Comparison of ENCODE assay signal across 1 cellular context in genomic region chr20:44200983-44201382, GRCh38.
A peak's percentile ranks its signal among the peaks of the same experiment; 100 is the strongest.
TF ChIP-seq lines count a peak whose summit lies in the region.

No MANE protein-coding gene starts in this region.

TF ChIP-seq in IMR-90, 13 proteins besides CTCF, POLR2A, EP300 and RAD21:
- peak; percentile 45; the same call in 1 of the 2 replicates for TF ChIP-seq MAFK (IDR thresholded peaks at IDR 0.05; ENCODE audit: low read depth, low read length)
- no peak for TF ChIP-seq BHLHE40 (IDR thresholded peaks at IDR 0.05; ENCODE audit: low read depth, low read length)
- TF ChIP-seq MXI1 (IDR thresholded peaks at IDR 0.05; ENCODE audit: borderline replicate concordance, low read depth, low read length): no peak
- TF ChIP-seq NFE2L2 (IDR thresholded peaks at IDR 0.05; ENCODE audit: low read depth, low read length): no peak
- no peak for TF ChIP-seq MAZ (IDR thresholded peaks at IDR 0.05; ENCODE audit: borderline replicate concordance, low read depth, low read length)
- no peak for TF ChIP-seq ELK1 (IDR thresholded peaks at IDR 0.05; ENCODE audit: borderline replicate concordance, low read depth, low read length)
- TF ChIP-seq CEBPB (IDR thresholded peaks at IDR 0.05; ENCODE audit: low read depth, low read length): no peak
TF ChIP-seq in IMR-90: peak in this region for 1.
